In genomic region chr16:73890524-73891500, GRCh38 we compare ENCODE assay signal across 11 cellular contexts.
DNase-seq lines count a peak whose midpoint lies in the region; ATAC-seq and TF ChIP-seq lines count a peak whose summit lies in the region.
"Had no signal": no experiment of that assay in that cellular context is flagged by ENCODE, and none has a peak within 500 bp of the region (broad histone marks: within the 10 kb centered on the region; RNA-seq: fewer than 3 reads in every experiment).

No MANE protein-coding gene starts in this region.

- H3K27ac Mint-ChIP-seq in nephron progenitor cell = no peak overlapping the region

- H3K27me3 ChIP-seq in HUES64 (ENCODE audit: insufficient read depth, low read length) = 0 out of 2 replicates have a peak, but pooled peaks cover 3% of the 10 kb centered on the region
- H3K27me3 ChIP-seq: right atrium auricular region had no signal

- H3K4me3 ChIP-seq in HUES64 (ENCODE audit: low read length) = peak overlapping the region; percentile 49
- H3K4me3 ChIP-seq in choroid plexus epithelial cell (ENCODE audit: low read depth, low read length) = no peak overlapping the region

- peak overlapping the region; percentile 24; the same call in 1 of the 2 replicates for H3K9ac ChIP-seq in HUES64 (ENCODE audit: low read depth, low read length)

- TF ChIP-seq CTCF in choroid plexus epithelial cell (conservative IDR thresholded peaks at IDR 0.05; ENCODE audit: low read depth, low read length) (no peak), nephron progenitor cell (IDR thresholded peaks at IDR 0.05) (no peak)

- DNase-seq in ELF-1 (ENCODE audit: low read depth, low spot score) (peak; percentile 50), choroid plexus epithelial cell (ENCODE audit: low read depth) (peak; percentile 3), nephron progenitor cell (peak; percentile 30)
- DNase-seq in central memory CD4-positive, alpha-beta T cell = no peak
- DNase-seq: activated effector memory CD4-positive, alpha-beta T cell treated with Interleukin-2 at 50 U/mL for 16 hours; KG1 had no signal

- H3K4me3 Mint-ChIP-seq in nephron progenitor cell = peak overlapping the region; percentile 82

- no peaks in the 10 kb centered on the region for H3K36me3 ChIP-seq in HUES64 (ENCODE audit: insufficient read depth, low read length)
- H3K36me3 ChIP-seq: right atrium auricular region had no signal

- WGBS in HUES64 = 27% methylated on average over 17 of the region's 24 CpGs

- no peaks in the 10 kb centered on the region for H3K9me3 ChIP-seq in HUES64 (ENCODE audit: insufficient read depth, low read depth, low read length)
- H3K9me3 ChIP-seq: right atrium auricular region had no signal

- H3K4me1 ChIP-seq in HUES64 (ENCODE audit: insufficient read depth, low read length) = peaks cover 28% of the 10 kb centered on the region

- ATAC-seq in GM18909 (IDR thresholded peaks at IDR 0.05; ENCODE audit: poor library complexity, unreplicated experiment) = no peak
- no peak for ATAC-seq in HG03432 (IDR thresholded peaks at IDR 0.05; ENCODE audit: unreplicated experiment)
- ATAC-seq: HCT116 had no signal

- H3K27me3 Mint-ChIP-seq in nephron progenitor cell (ENCODE audit: low read depth, poor library complexity) = peaks cover 10% of the 10 kb centered on the region

- H3K4me1 Mint-ChIP-seq in nephron progenitor cell = peaks cover 66% of the 10 kb centered on the region

- H3K27ac ChIP-seq in HUES64 (ENCODE audit: low read depth, low read length) = no peak overlapping the region
- H3K27ac ChIP-seq: right atrium auricular region had no signal

- no peaks in the 10 kb centered on the region for H3K36me3 Mint-ChIP-seq in nephron progenitor cell (ENCODE audit: low read depth)

- no peaks in the 10 kb centered on the region for H3K9me3 Mint-ChIP-seq in nephron progenitor cell
